In the genomic region with DNA sequence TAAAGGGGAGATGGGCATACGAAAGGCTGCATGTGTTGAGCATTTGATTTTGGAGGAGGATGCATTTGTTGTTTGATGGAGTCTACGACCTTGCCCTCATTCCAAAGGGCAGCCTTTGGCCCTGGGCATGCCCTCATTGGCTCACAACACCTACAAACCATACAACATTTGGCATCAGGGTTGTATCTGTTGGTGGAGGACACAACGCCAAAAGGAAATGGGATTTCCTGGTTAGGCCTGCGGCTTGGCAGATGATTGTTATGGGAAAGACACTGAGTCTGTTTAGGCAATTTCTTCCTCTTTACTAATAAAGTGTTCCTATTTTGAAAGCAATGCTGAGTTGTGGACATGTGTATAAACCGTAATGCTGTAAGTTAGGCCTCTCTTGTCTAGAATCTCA, we compare ENCODE assay signal across 8 cellular contexts.
A peak's percentile ranks its signal among the peaks of the same experiment; 100 is the strongest.
DNase-seq lines count a peak whose midpoint lies in the region; ATAC-seq and TF ChIP-seq lines count a peak whose summit lies in the region.

No MANE protein-coding gene starts in this region.

- no peak for DNase-seq in T-helper 2 cell treated with Interferon-gamma antibody and Interleukin-4, amounts not matched to agents 5 μg/mL and 100 μg/mL, for 36 hours (ENCODE audit: low spot score)
- no peak for DNase-seq in T-helper 2 cell
- DNase-seq in Right ventricle myocardium inferior (ENCODE audit: missing footprints): no peak
- no peak for DNase-seq in NCI-H69 (lab: John Stamatoyannopoulos, UW)
- no peak for DNase-seq in NCI-H146 treated with DMSO at 0.1 percent for 48 hours (lab: John Stamatoyannopoulos, UW; ENCODE audit: unreplicated experiment)
- no peak for DNase-seq in stimulated activated CD4-positive, alpha-beta T cell treated with anti-CD3 and anti-CD28 coated beads, Interleukin-4, amount 100 ng/mL, for 4 hours

- H3K27me3 Mint-ChIP-seq in T-helper 2 cell treated with Interferon-gamma antibody and Interleukin-4, amounts not matched to agents 5 μg/mL and 100 μg/mL, for 36 hours (ENCODE audit: low read depth): no peaks in the 10 kb centered on the region
- H3K27me3 Mint-ChIP-seq in stimulated activated naive CD8-positive, alpha-beta T cell treated with anti-CD3 and anti-CD28 coated beads, Interleukin-15, Interleukin-2, amounts not matched to agents 100 ng/mL and 50 ng/mL, for 24 hours: no peaks in the 10 kb centered on the region

- no peak for TF ChIP-seq CTCF in OCI-LY1 (IDR thresholded peaks at IDR 0.05; ENCODE audit: low read length)

- H3K36me3 ChIP-seq in OCI-LY1 (ENCODE audit: insufficient read depth, low read length): peaks cover 13% of the 10 kb centered on the region

- no peaks in the 10 kb centered on the region for H3K9me2 ChIP-seq in OCI-LY1 (ENCODE audit: low read depth, low read length)

- intact Hi-C loops in Right ventricle myocardium inferior (cut with DNase I): no loop called here

- peak overlapping the region; percentile 49 for H3K9ac ChIP-seq in OCI-LY1 (ENCODE audit: low read length)

- H3K4me2 ChIP-seq in OCI-LY1 (ENCODE audit: low read length): peak overlapping the region; percentile 68

- ATAC-seq in Right ventricle myocardium inferior: peak; percentile 12

- H3K4me1 ChIP-seq in OCI-LY1 (ENCODE audit: insufficient read depth, low read length, severe bottlenecking): peaks cover 37% of the 10 kb centered on the region

- H3K4me1 Mint-ChIP-seq in T-helper 2 cell treated with Interferon-gamma antibody and Interleukin-4, amounts not matched to agents 5 μg/mL and 100 μg/mL, for 36 hours (ENCODE audit: low read depth): peaks cover 52% of the 10 kb centered on the region
- peaks cover 75% of the 10 kb centered on the region for H3K4me1 Mint-ChIP-seq in stimulated activated naive CD8-positive, alpha-beta T cell treated with anti-CD3 and anti-CD28 coated beads, Interleukin-15, Interleukin-2, amounts not matched to agents 100 ng/mL and 50 ng/mL, for 24 hours (ENCODE audit: low read depth)

- peak overlapping the region; percentile 40 for H3K27ac ChIP-seq in OCI-LY1 (ENCODE audit: low read depth, low read length, poor library complexity, severe bottlenecking)

- peaks cover 16% of the 10 kb centered on the region for H3K9me3 ChIP-seq in OCI-LY1 (ENCODE audit: low read length)

- H3K9me3 Mint-ChIP-seq in T-helper 2 cell treated with Interferon-gamma antibody and Interleukin-4, amounts not matched to agents 5 μg/mL and 100 μg/mL, for 36 hours: peaks cover 26% of the 10 kb centered on the region
- peaks cover 20% of the 10 kb centered on the region for H3K9me3 Mint-ChIP-seq in stimulated activated naive CD8-positive, alpha-beta T cell treated with anti-CD3 and anti-CD28 coated beads, Interleukin-15, Interleukin-2, amounts not matched to agents 100 ng/mL and 50 ng/mL, for 24 hours

- peaks cover 4% of the 10 kb centered on the region; the same call in 1 of the 2 replicates for H3F3A ChIP-seq in OCI-LY1 (ENCODE audit: insufficient read depth, low read length)

- H3K4me3 Mint-ChIP-seq in T-helper 2 cell treated with Interferon-gamma antibody and Interleukin-4, amounts not matched to agents 5 μg/mL and 100 μg/mL, for 36 hours: peak overlapping the region; percentile 92
- H3K4me3 Mint-ChIP-seq in stimulated activated naive CD8-positive, alpha-beta T cell treated with anti-CD3 and anti-CD28 coated beads, Interleukin-15, Interleukin-2, amounts not matched to agents 100 ng/mL and 50 ng/mL, for 24 hours: peak overlapping the region; percentile 86

- H4K20me1 ChIP-seq in OCI-LY1 (ENCODE audit: insufficient read depth, low read length): no peaks in the 10 kb centered on the region

- peak overlapping the region; percentile 58 for H3K4me3 ChIP-seq in OCI-LY1 (ENCODE audit: low read depth, low read length, poor library complexity, severe bottlenecking)

- H3K27ac Mint-ChIP-seq in T-helper 2 cell treated with Interferon-gamma antibody and Interleukin-4, amounts not matched to agents 5 μg/mL and 100 μg/mL, for 36 hours: peak overlapping the region; percentile 88
- peak overlapping the region; percentile 88 for H3K27ac Mint-ChIP-seq in stimulated activated naive CD8-positive, alpha-beta T cell treated with anti-CD3 and anti-CD28 coated beads, Interleukin-15, Interleukin-2, amounts not matched to agents 100 ng/mL and 50 ng/mL, for 24 hours

- no peak overlapping the region; the same call in 1 of the 2 replicates for H2AFZ ChIP-seq in OCI-LY1 (ENCODE audit: low read length)

- H3K36me3 Mint-ChIP-seq in T-helper 2 cell treated with Interferon-gamma antibody and Interleukin-4, amounts not matched to agents 5 μg/mL and 100 μg/mL, for 36 hours (ENCODE audit: low read depth): peaks cover 33% of the 10 kb centered on the region
- H3K36me3 Mint-ChIP-seq in stimulated activated naive CD8-positive, alpha-beta T cell treated with anti-CD3 and anti-CD28 coated beads, Interleukin-15, Interleukin-2, amounts not matched to agents 100 ng/mL and 50 ng/mL, for 24 hours (ENCODE audit: low read depth): peaks cover 32% of the 10 kb centered on the region

- H3K79me2 ChIP-seq in OCI-LY1 (ENCODE audit: insufficient read depth, low read length): no peaks in the 10 kb centered on the region

- H3K27me3 ChIP-seq in OCI-LY1 (ENCODE audit: insufficient read depth, low read length): no peaks in the 10 kb centered on the region
